15 cellular contexts compared by ENCODE assay signal in genomic region chr5:40774626-40775025, GRCh38. TPM values are rescaled to one million over a fixed set of nuclear protein-coding genes. Genes with fewer than 3 reads are reported as not detected.
DNase-seq lines count a peak whose midpoint lies in the region; ATAC-seq, FAIRE-seq and TF ChIP-seq lines count a peak whose summit lies in the region.
"Had no signal": no experiment of that assay in that cellular context is flagged by ENCODE, and none has a peak within 500 bp of the region (broad histone marks: within the 10 kb centered on the region; RNA-seq: fewer than 3 reads in every experiment).

No MANE protein-coding gene starts in this region.

- no peak overlapping the region for H3K18ac ChIP-seq in mesendoderm (ENCODE audit: low read length)

- H3K79me2 ChIP-seq in OCI-LY7 (ENCODE audit: insufficient read depth, low read depth, low read length) (peaks cover 16% of the 10 kb centered on the region), mesendoderm (ENCODE audit: control insufficient read depth, insufficient read depth, low read length) (peaks cover 5% of the 10 kb centered on the region)

- TF ChIP-seq CTCF in OCI-LY7 (conservative IDR thresholded peaks at IDR 0.05; ENCODE audit: low read length) = peak; percentile 33; the same call in 1 of the 2 replicates

- H3K9me3 Mint-ChIP-seq in central memory CD8-positive, alpha-beta T cell = no peaks in the 10 kb centered on the region
- no peaks in the 10 kb centered on the region for H3K9me3 Mint-ChIP-seq in stimulated activated memory B cell treated with anti-CD40 and anti-IgM and Interleukin-4, amounts not matched to agents 10 μg/mL and 1 μg/mL and 100 μg/mL, for 72 hours
- no peaks in the 10 kb centered on the region for H3K9me3 Mint-ChIP-seq in T-cell
- H3K9me3 Mint-ChIP-seq: CD8-positive, alpha-beta memory T cell had no signal

- H3K4me3 ChIP-seq in OCI-LY7 (ENCODE audit: low read depth, low read length, poor library complexity, severe bottlenecking) (no peak overlapping the region), mesendoderm (ENCODE audit: low read length) (no peak overlapping the region)
- H3K4me3 ChIP-seq: HAP-1 had no signal

- peak overlapping the region; percentile 9 for H3K27ac Mint-ChIP-seq in central memory CD8-positive, alpha-beta T cell (ENCODE audit: low read depth)
- H3K27ac Mint-ChIP-seq in stimulated activated memory B cell treated with anti-CD40 and anti-IgM and Interleukin-4, amounts not matched to agents 10 μg/mL and 1 μg/mL and 100 μg/mL, for 72 hours = no peak overlapping the region
- H3K27ac Mint-ChIP-seq in T-cell = peak overlapping the region in 1 of 2 donors; percentile 39

- no peaks in the 10 kb centered on the region for H3K27me3 ChIP-seq in mesendoderm (ENCODE audit: insufficient read depth, low read length, poor library complexity)

- intact Hi-C loops in OCI-LY7 (cut with micrococcal nuclease; ENCODE audit: unreplicated experiment) = no loop called here

- H3K4me3 Mint-ChIP-seq in central memory CD8-positive, alpha-beta T cell = no peak overlapping the region
- no peak overlapping the region for H3K4me3 Mint-ChIP-seq in stimulated activated memory B cell treated with anti-CD40 and anti-IgM and Interleukin-4, amounts not matched to agents 10 μg/mL and 1 μg/mL and 100 μg/mL, for 72 hours
- no peak overlapping the region for H3K4me3 Mint-ChIP-seq in T-cell
- H3K4me3 Mint-ChIP-seq: CD8-positive, alpha-beta memory T cell had no signal

- TF ChIP-seq POLR2A in H54 (IDR thresholded peaks at IDR 0.05; ENCODE audit: low read depth, low read length) = no peak

- H3K4me2 ChIP-seq in OCI-LY7 (ENCODE audit: low read length) (no peak overlapping the region), mesendoderm (ENCODE audit: low read length) (no peak overlapping the region)

- H3K9me2 ChIP-seq in OCI-LY7 (ENCODE audit: insufficient read depth, low read length) = no peaks in the 10 kb centered on the region

- POLR2A ChIA-PET in OCI-LY7 (lab: Charles Lee) (interaction anchor here (1.7 kb wide), 1 partner anchor 14 kb away, joined by 7 read pairs; no protein-coding TSS in a partner anchor), T-cell (lab: Charles Lee) (no interaction called here)

- no peaks in the 10 kb centered on the region for H3K79me1 ChIP-seq in mesendoderm (ENCODE audit: low read length)

- no peak overlapping the region for H2BK5ac ChIP-seq in mesendoderm (ENCODE audit: low read length)

- peaks cover 50% of the 10 kb centered on the region for H3K36me3 Mint-ChIP-seq in central memory CD8-positive, alpha-beta T cell (ENCODE audit: insufficient read depth)
- peaks cover 37% of the 10 kb centered on the region for H3K36me3 Mint-ChIP-seq in stimulated activated memory B cell treated with anti-CD40 and anti-IgM and Interleukin-4, amounts not matched to agents 10 μg/mL and 1 μg/mL and 100 μg/mL, for 72 hours
- peaks cover 20% of the 10 kb centered on the region for H3K36me3 Mint-ChIP-seq in T-cell

- no peak overlapping the region for H3K4ac ChIP-seq in mesendoderm (ENCODE audit: low read depth, low read length)

- no peak overlapping the region for H2AFZ ChIP-seq in OCI-LY7 (ENCODE audit: low read length)

- H3K56ac ChIP-seq in mesendoderm (ENCODE audit: low read length) = no peak overlapping the region

- H3K23ac ChIP-seq in mesendoderm (ENCODE audit: low read length) = no peak overlapping the region

- no peak overlapping the region for H3K9ac ChIP-seq in mesendoderm (ENCODE audit: low read length)

- DNase-seq in H54 (ENCODE audit: insufficient read length, low spot score) = no peak
- no peak for DNase-seq in OCI-LY7 (ENCODE audit: low spot score)
- DNase-seq in central memory CD8-positive, alpha-beta T cell (ENCODE audit: low spot score in 2 of 2) = no peak
- peak; percentile 23 for DNase-seq in mesendoderm
- DNase-seq in HuH-7 (ENCODE audit: low spot score) = no peak
- DNase-seq in T-cell = no peak
- no peak for DNase-seq in effector CD4-positive, alpha-beta T cell
- DNase-seq: CD8-positive, alpha-beta memory T cell; MV-4-11; NCI-H1436 treated with DMSO at 0.1 percent for 48 hours; NCI-H446; SIG-M5 had no signal

- H3K4me1 ChIP-seq in OCI-LY7 (ENCODE audit: insufficient read depth, low read length, poor library complexity, severe bottlenecking) (peaks cover 9% of the 10 kb centered on the region), mesendoderm (ENCODE audit: control insufficient read depth, low read depth, low read length) (no peaks in the 10 kb centered on the region)

- H4K8ac ChIP-seq in mesendoderm (ENCODE audit: low read depth, low read length) = no peak overlapping the region

- H4K5ac ChIP-seq in mesendoderm (ENCODE audit: low read length) = no peak overlapping the region

- H2AK5ac ChIP-seq in mesendoderm (ENCODE audit: low read length) = no peak overlapping the region

- CTCF ChIA-PET in OCI-LY7 (lab: Charles Lee; ENCODE audit: unreplicated experiment) (no interaction called here), T-cell (lab: Charles Lee) (interaction anchor here in 1 of 2 donors (1.2 kb wide), 1 partner anchor 23 kb away, joined by 3 read pairs; no protein-coding TSS in a partner anchor)

- peaks cover 22% of the 10 kb centered on the region for H3K4me1 Mint-ChIP-seq in central memory CD8-positive, alpha-beta T cell
- peaks cover 13% of the 10 kb centered on the region for H3K4me1 Mint-ChIP-seq in stimulated activated memory B cell treated with anti-CD40 and anti-IgM and Interleukin-4, amounts not matched to agents 10 μg/mL and 1 μg/mL and 100 μg/mL, for 72 hours
- H3K4me1 Mint-ChIP-seq in T-cell = peaks cover 12 to 18% (median 13%) of the 10 kb centered on the region in 3 donors

- ATAC-seq in central memory CD8-positive, alpha-beta T cell (replicated peaks; ENCODE audit: extremely low read depth, poor library complexity, severe bottlenecking) = no peak
- no peak for ATAC-seq in stimulated activated memory B cell treated with anti-CD40 and anti-IgM and Interleukin-4, amounts not matched to agents 10 μg/mL and 1 μg/mL and 100 μg/mL, for 72 hours
- no peak for ATAC-seq in T-cell (replicated peaks in 1 of 4)

- no peak overlapping the region for H2BK15ac ChIP-seq in mesendoderm (replicated peaks; ENCODE audit: low read depth)

- H4K20me1 ChIP-seq in OCI-LY7 (ENCODE audit: insufficient read depth, low read length) = 0 out of 2 replicates have a peak, but pooled peaks cover 3% of the 10 kb centered on the region

- H3K27ac ChIP-seq in OCI-LY7 (ENCODE audit: low read depth, low read length, poor library complexity, severe bottlenecking) (no peak overlapping the region), mesendoderm (ENCODE audit: low read depth, low read length) (no peak overlapping the region)

- peak; percentile 69 for FAIRE-seq in H54 (lab: Jason Lieb, UNC)
- FAIRE-seq: GM18507 had no signal

- no CpG with 5 or more reads among the region's 1 CpG for WGBS in mesendoderm (ENCODE audit: extremely low coverage, insufficient coverage, low lambda C conversion rate)

- BruUV-seq in OCI-LY7 (replicated peaks; lab: Mats Ljungman, UMichigan) = no TSS peak

- no peaks in the 10 kb centered on the region for H3K9me3 ChIP-seq in OCI-LY7 (ENCODE audit: low read length)
- H3K9me3 ChIP-seq: HAP-1 had no signal

- H3K36me3 ChIP-seq in OCI-LY7 (ENCODE audit: insufficient read depth, low read length) (peaks cover 69% of the 10 kb centered on the region), mesendoderm (ENCODE audit: control insufficient read depth, insufficient read depth, low read length) (no peaks in the 10 kb centered on the region)

- no peak overlapping the region for H2BK120ac ChIP-seq in mesendoderm (ENCODE audit: low read depth, low read length)

- H3K27me3 Mint-ChIP-seq in central memory CD8-positive, alpha-beta T cell = no peaks in the 10 kb centered on the region
- no peaks in the 10 kb centered on the region for H3K27me3 Mint-ChIP-seq in stimulated activated memory B cell treated with anti-CD40 and anti-IgM and Interleukin-4, amounts not matched to agents 10 μg/mL and 1 μg/mL and 100 μg/mL, for 72 hours
- no peaks in the 10 kb centered on the region for H3K27me3 Mint-ChIP-seq in T-cell

RNA-seq across cellular contexts. Expression of gene TTC33, which starts 18.9 kb away (rescaled TPM):
- total RNA-seq in OCI-LY7 (2014; rRNA removed; shearing (Covaris generic)) = 15.9 and 22.9 TPM in 2 replicates
- total RNA-seq in OCI-LY7 (2022) = 18.7 and 20.5 TPM in 2 replicates
- polyA plus RNA-seq in mesendoderm (2013, experiment 1 of 2) = 3.3 TPM
- 3.3 TPM for polyA plus RNA-seq in mesendoderm (2013, experiment 2 of 2)
- 10 to 100 TPM in 3 of 5 donors, 1 to 10 TPM in 2; 8.3 to 15.4 (median 13.6) TPM for total RNA-seq in T-cell

RNA-seq across cellular contexts. Expression of gene PRKAA1, which starts 23.5 kb away (rescaled TPM):
- 17.9 and 30.0 TPM in 2 replicates for total RNA-seq in OCI-LY7 (2014; rRNA removed; shearing (Covaris generic))
- total RNA-seq in OCI-LY7 (2022) = 46.3 and 47.5 TPM in 2 replicates
- polyA plus RNA-seq in mesendoderm (2013, experiment 1 of 2) = 29.0 TPM
- 26.4 TPM for polyA plus RNA-seq in mesendoderm (2013, experiment 2 of 2)
- 100 to 1,000 TPM in 2 of 5 donors, 10 to 100 TPM in 3; 92.3 to 112 (median 96.7) TPM for total RNA-seq in T-cell
